Comparison of ENCODE assay signal across 20 cellular contexts in the genomic region with DNA sequence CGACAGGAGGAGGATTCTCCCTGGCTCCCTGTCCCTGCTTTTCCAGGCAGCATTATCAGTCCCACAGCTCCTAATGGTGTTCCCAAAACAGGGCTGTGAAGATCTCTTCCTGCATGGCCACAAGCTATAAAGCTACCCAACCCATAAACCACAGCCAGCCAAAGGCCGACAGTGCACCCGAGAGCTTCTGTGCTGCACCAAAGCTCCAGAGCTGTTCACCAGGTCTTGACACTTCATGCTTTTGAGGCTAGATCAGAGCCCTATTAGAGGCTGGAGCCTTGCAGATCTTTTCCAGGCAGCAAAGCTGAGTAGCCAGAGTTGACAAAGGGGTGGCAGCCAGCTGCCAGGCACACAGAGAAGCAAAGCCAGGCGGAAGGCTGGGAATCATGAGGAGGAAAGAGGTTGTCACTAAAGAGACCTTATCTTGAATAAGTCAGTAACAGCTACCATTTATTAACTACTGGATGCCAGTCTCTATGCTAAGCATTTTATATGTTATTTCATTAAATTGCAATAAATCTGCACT.
DNase-seq lines count a peak whose midpoint lies in the region; TF ChIP-seq lines count a peak whose summit lies in the region.
"Had no signal": no experiment of that assay in that cellular context is flagged by ENCODE, and none has a peak within 500 bp of the region (broad histone marks: within the 10 kb centered on the region; RNA-seq: fewer than 3 reads in every experiment).

No MANE protein-coding gene starts in this region.

- no peak for TF ChIP-seq CTCF in transverse colon (IDR thresholded peaks at IDR 0.05)
- no peak for TF ChIP-seq CTCF in CD14-positive monocyte (IDR thresholded peaks at IDR 0.05)

- no peaks in the 10 kb centered on the region for H3K36me3 Mint-ChIP-seq in activated naive CD4-positive, alpha-beta T cell treated with anti-CD3 and anti-CD28 coated beads, Interleukin-2, amount 50 U/mL, for 24 hours
- H3K36me3 Mint-ChIP-seq in activated naive CD4-positive, alpha-beta T cell treated with anti-CD3 and anti-CD28 coated beads for 36 hours (ENCODE audit: low read depth) = no peaks in the 10 kb centered on the region
- no peaks in the 10 kb centered on the region for H3K36me3 Mint-ChIP-seq in CD14-positive monocyte
- H3K36me3 Mint-ChIP-seq: activated naive CD8-positive, alpha-beta T cell treated with anti-CD3 and anti-CD28 coated beads, Interleukin-2, amount 10 ng/mL, durations not matched to agents 7 days and 5 days; brain had no signal

- H3K27ac ChIP-seq in SK-N-MC (peak overlapping the region; percentile 6; the same call in 1 of the 2 replicates), muscle layer of colon (ENCODE audit: low read depth, low read length) (peak overlapping the region; percentile 87), transverse colon (peak overlapping the region; percentile 59 to 78 (median 68))
- H3K27ac ChIP-seq: 22Rv1, thoracic aorta had no signal

- in situ Hi-C loops in transverse colon (cut with MboI; ENCODE audit: low pct_ligation_motif_present in 1 of 4, low pct_unique_long_range_greater_than_20kb in 1 of 4, low sequenced_read_pairs in 3 of 4) = loop anchor here (25.0 kb wide), 7 partner anchors 185 to 910 kb away; a partner anchor contains a TSS

- no peak for TF ChIP-seq EP300 in transverse colon (IDR thresholded peaks at IDR 0.05; ENCODE audit: low read depth)

- H3K9ac ChIP-seq in SK-N-MC (ENCODE audit: insufficient read length) (no peak overlapping the region), muscle layer of colon (ENCODE audit: low read length) (no peak overlapping the region)

- H3K9me3 ChIP-seq in SK-N-MC (ENCODE audit: low read depth, low read length) (no peaks in the 10 kb centered on the region), muscle layer of colon (ENCODE audit: low read length) (no peaks in the 10 kb centered on the region), transverse colon (no peaks in the 10 kb centered on the region)
- H3K9me3 ChIP-seq: thoracic aorta had no signal

- H3K4me3 ChIP-seq in SK-N-MC (no peak overlapping the region), muscle layer of colon (ENCODE audit: low read depth in 1 of 2, low read length in 2 of 2) (no peak overlapping the region), transverse colon (no peak overlapping the region)
- H3K4me3 ChIP-seq: thoracic aorta had no signal

- no peak for TF ChIP-seq POLR2A in transverse colon (IDR thresholded peaks at IDR 0.05)

- H3K4me1 ChIP-seq in muscle layer of colon (ENCODE audit: insufficient read depth, low read length) (peaks cover 44% of the 10 kb centered on the region), transverse colon (peaks cover 0 to 17% (median 9%) of the 10 kb centered on the region in 4 donors)

- no peak for DNase-seq in activated naive CD4-positive, alpha-beta T cell treated with anti-CD3 and anti-CD28 coated beads for 36 hours
- no peak for DNase-seq in SK-N-MC (ENCODE audit: low read depth, low spot score)
- DNase-seq in transverse colon = no peak
- no peak for DNase-seq in HUDEP-2 (lab: John Stamatoyannopoulos, UW; ENCODE audit: unreplicated experiment in 76 of 76)
- no peak for DNase-seq in CD14-positive monocyte (ENCODE audit: low spot score)
- no peak for DNase-seq in NCI-H82 (lab: John Stamatoyannopoulos, UW)
- DNase-seq: activated CD4-positive, alpha-beta T cell treated with anti-CD3 and anti-CD28 coated beads for 4 hours; activated naive CD8-positive, alpha-beta T cell treated with anti-CD3 and anti-CD28 coated beads, Interleukin-2, amount 10 ng/mL, durations not matched to agents 7 days and 5 days; cortex of kidney; NCI-H1694; NCI-H2171 treated with DMSO at 0.1 percent for 48 hours; NCI-H526 treated with DMSO at 0.1 percent for 48 hours; SHP77 treated with DMSO at 0.1 percent for 48 hours had no signal

- intact Hi-C loops in activated naive CD4-positive, alpha-beta T cell treated with anti-CD3 and anti-CD28 coated beads for 36 hours (cut with micrococcal nuclease) = no loop called here
- intact Hi-C loops in transverse colon (cut with DNase I; ENCODE audit: low total_unique reads) = loop anchor here (10.0 kb wide), 1 partner anchor 338 kb away; a partner anchor contains a TSS
- intact Hi-C loops in CD14-positive monocyte (cut with micrococcal nuclease) = no loop called here

- no peaks in the 10 kb centered on the region for H3K9me3 Mint-ChIP-seq in activated naive CD4-positive, alpha-beta T cell treated with anti-CD3 and anti-CD28 coated beads, Interleukin-2, amount 50 U/mL, for 24 hours
- H3K9me3 Mint-ChIP-seq in activated naive CD4-positive, alpha-beta T cell treated with anti-CD3 and anti-CD28 coated beads for 36 hours = no peaks in the 10 kb centered on the region
- no peaks in the 10 kb centered on the region for H3K9me3 Mint-ChIP-seq in CD14-positive monocyte
- H3K9me3 Mint-ChIP-seq: activated naive CD8-positive, alpha-beta T cell treated with anti-CD3 and anti-CD28 coated beads, Interleukin-2, amount 10 ng/mL, durations not matched to agents 7 days and 5 days; activated T-helper 1 cell treated with anti-CD3 and anti-CD28 coated beads, Interleukin-12 subunit alpha, Interleukin-12 subunit beta, Interleukin-2, Interleukin-4 antibody, amounts not matched to agents 30 ng/mL and 10 ng/mL and 1 ng/mL, durations not matched to agents 14 hours and 24 hours and 36 hours; brain; IgD-negative memory B cell had no signal

- H3K27me3 Mint-ChIP-seq in activated naive CD4-positive, alpha-beta T cell treated with anti-CD3 and anti-CD28 coated beads, Interleukin-2, amount 50 U/mL, for 24 hours = no peaks in the 10 kb centered on the region
- no peaks in the 10 kb centered on the region for H3K27me3 Mint-ChIP-seq in activated naive CD4-positive, alpha-beta T cell treated with anti-CD3 and anti-CD28 coated beads for 36 hours (ENCODE audit: low read depth)
- H3K27me3 Mint-ChIP-seq in CD14-positive monocyte (ENCODE audit: low read depth in 3 of 3) = peaks cover 0 to 4% (median 2%) of the 10 kb centered on the region in 3 donors

- H3K36me3 ChIP-seq in SK-N-MC (ENCODE audit: insufficient read depth, low read length) (no peaks in the 10 kb centered on the region), muscle layer of colon (ENCODE audit: insufficient read depth, low read length) (no peaks in the 10 kb centered on the region), transverse colon (no peaks in the 10 kb centered on the region)
- H3K36me3 ChIP-seq: thoracic aorta had no signal

- no peaks in the 10 kb centered on the region for H3K27me3 ChIP-seq in muscle layer of colon (ENCODE audit: control insufficient read depth in 1 of 2, insufficient read depth in 2 of 2, low read length in 2 of 2)
- no peaks in the 10 kb centered on the region for H3K27me3 ChIP-seq in transverse colon

- WGBS in transverse colon (ENCODE audit: low coverage in 1 of 2), 2 donors = 60 to 82% methylated on average over 1 to 4 of the region's 4 CpGs

- no peak overlapping the region for H3K4me3 Mint-ChIP-seq in activated naive CD4-positive, alpha-beta T cell treated with anti-CD3 and anti-CD28 coated beads, Interleukin-2, amount 50 U/mL, for 24 hours
- no peak overlapping the region for H3K4me3 Mint-ChIP-seq in activated naive CD4-positive, alpha-beta T cell treated with anti-CD3 and anti-CD28 coated beads for 36 hours
- H3K4me3 Mint-ChIP-seq in CD14-positive monocyte = no peak overlapping the region
- H3K4me3 Mint-ChIP-seq: activated naive CD8-positive, alpha-beta T cell treated with anti-CD3 and anti-CD28 coated beads, Interleukin-2, amount 10 ng/mL, durations not matched to agents 7 days and 5 days; activated T-helper 1 cell treated with anti-CD3 and anti-CD28 coated beads, Interleukin-12 subunit alpha, Interleukin-12 subunit beta, Interleukin-2, Interleukin-4 antibody, amounts not matched to agents 30 ng/mL and 10 ng/mL and 1 ng/mL, durations not matched to agents 14 hours and 24 hours and 36 hours; brain; IgD-negative memory B cell had no signal

- peak overlapping the region; percentile 9 for H3K27ac Mint-ChIP-seq in activated naive CD4-positive, alpha-beta T cell treated with anti-CD3 and anti-CD28 coated beads, Interleukin-2, amount 50 U/mL, for 24 hours
- no peak overlapping the region for H3K27ac Mint-ChIP-seq in activated naive CD4-positive, alpha-beta T cell treated with anti-CD3 and anti-CD28 coated beads for 36 hours
- H3K27ac Mint-ChIP-seq in CD14-positive monocyte = no peak overlapping the region
- H3K27ac Mint-ChIP-seq: activated naive CD8-positive, alpha-beta T cell treated with anti-CD3 and anti-CD28 coated beads, Interleukin-2, amount 10 ng/mL, durations not matched to agents 7 days and 5 days; activated T-helper 1 cell treated with anti-CD3 and anti-CD28 coated beads, Interleukin-12 subunit alpha, Interleukin-12 subunit beta, Interleukin-2, Interleukin-4 antibody, amounts not matched to agents 30 ng/mL and 10 ng/mL and 1 ng/mL, durations not matched to agents 14 hours and 24 hours and 36 hours; IgD-negative memory B cell had no signal

- peaks cover 5% of the 10 kb centered on the region for H3K4me1 Mint-ChIP-seq in activated naive CD4-positive, alpha-beta T cell treated with anti-CD3 and anti-CD28 coated beads, Interleukin-2, amount 50 U/mL, for 24 hours
- no peaks in the 10 kb centered on the region for H3K4me1 Mint-ChIP-seq in activated naive CD4-positive, alpha-beta T cell treated with anti-CD3 and anti-CD28 coated beads for 36 hours (ENCODE audit: low read depth)
- no peaks in the 10 kb centered on the region for H3K4me1 Mint-ChIP-seq in CD14-positive monocyte

- CTCF ChIA-PET in activated naive CD4-positive, alpha-beta T cell treated with anti-CD3 and anti-CD28 coated beads for 36 hours (lab: Charles Lee) = interaction anchor here (1.5 kb wide), 1 partner anchor 11 kb away, joined by 4 read pairs; no protein-coding TSS in a partner anchor

Comparison
In these comparisons a context has a peak if more than half of its experiments do, and no peak if none do; other contexts are left out.
1. H3K27ac ChIP-seq: peak in every context shown above with its lines; median percentile 87 in muscle layer of colon; 68 in transverse colon; 6 in SK-N-MC.